ENCODE assay signal across 35 cellular contexts in the genomic region with DNA sequence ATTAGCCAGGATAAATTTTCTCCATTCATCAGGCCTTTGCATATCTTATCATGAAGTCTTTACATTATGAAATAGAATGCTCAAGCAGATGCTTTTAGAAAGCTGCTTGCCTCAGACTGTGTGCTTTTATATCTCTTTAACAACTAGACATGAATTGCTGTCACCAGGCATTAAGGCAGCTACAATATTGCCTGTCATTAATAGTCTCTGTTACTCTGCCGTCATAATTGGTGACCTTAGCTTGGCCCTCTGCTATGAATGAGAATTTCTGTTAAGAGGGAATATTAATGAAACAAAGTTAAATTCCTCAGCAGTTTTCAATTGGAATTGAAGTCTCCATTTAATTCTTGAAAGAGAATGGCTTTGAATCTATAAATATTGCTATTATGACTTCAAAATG.
"Had no signal": no experiment of that assay in that cellular context is flagged by ENCODE, and none has a peak within 500 bp of the region (broad histone marks: within the 10 kb centered on the region; RNA-seq: fewer than 3 reads in every experiment).

No MANE protein-coding gene starts in this region.

- H3K36me3 ChIP-seq: MG63 had no signal

- DNase-seq: Karpas-422, Kasumi-1, MG63, MM.1S, MV-4-11, NCI-H1048, NCI-H1092, NCI-H1092 treated with DMSO at 0.1 percent for 48 hours, NCI-H1105, NCI-H1105 treated with DMSO at 0.1 percent for 48 hours, NCI-H1417, NCI-H1417 treated with DMSO at 0.1 percent for 48 hours, NCI-H1436, NCI-H1436 treated with DMSO at 0.1 percent for 48 hours, NCI-H146, NCI-H1694, NCI-H1694 treated with DMSO at 0.1 percent for 48 hours, NCI-H187, NCI-H187 treated with DMSO at 0.1 percent for 48 hours, NCI-H1930, NCI-H2029, NCI-H2029 treated with DMSO at 0.1 percent for 48 hours, NCI-H2081, NCI-H2081 treated with DMSO at 0.1 percent for 48 hours, NCI-H2107, NCI-H2171, NCI-H2171 treated with DMSO at 0.1 percent for 48 hours, NCI-H2227 treated with DMSO at 0.1 percent for 48 hours, NCI-H226, NCI-H345, NCI-H446, NCI-H446 treated with DMSO at 0.1 percent for 48 hours, NCI-H510A, NCI-H510A treated with DMSO at 0.1 percent for 48 hours had no signal

- H3K9me3 ChIP-seq: MG63 had no signal

- H3K4me3 ChIP-seq: MG63 had no signal

- H3K27me3 ChIP-seq: MG63 had no signal

- H3K9ac ChIP-seq: KMS-11 had no signal

- H3K4me2 ChIP-seq: KMS-11 had no signal

- H3K27ac ChIP-seq: KMS-11 had no signal
